8 cellular contexts compared by ENCODE assay signal in genomic region chr11:47565340-47566165, GRCh38. TPM values are rescaled to one million over a fixed set of nuclear protein-coding genes. Genes with fewer than 3 reads are reported as not detected.
A peak's percentile ranks its signal among the peaks of the same experiment; 100 is the strongest.
DNase-seq lines count a peak whose midpoint lies in the region; ATAC-seq and TF ChIP-seq lines count a peak whose summit lies in the region.

Gene PTPMT1, plus strand, starts transcription at chr11:47565599. Its CDS starts 24 bp downstream, at chr11:47565623.

- peak; percentile 77 for ATAC-seq in GM19395 (IDR thresholded peaks at IDR 0.05; ENCODE audit: unreplicated experiment)
- ATAC-seq in HG03521 (IDR thresholded peaks at IDR 0.05; ENCODE audit: unreplicated experiment), result peak; percentile 75
- ATAC-seq in thoracic aorta (ENCODE audit: insufficient number of reproducible peaks, low FRiP score, low read depth), result peak; percentile 70

- H3K9me3 ChIP-seq in CD8-positive, alpha-beta memory T cell (ENCODE audit: low read length), result no peaks in the 10 kb centered on the region
- H3K9me3 ChIP-seq in neural progenitor cell (ENCODE audit: low read depth), result no peaks in the 10 kb centered on the region
- H3K9me3 ChIP-seq in thoracic aorta, result no peaks in the 10 kb centered on the region

- peak within 1 kb of the TSS; percentile 92 for H2AFZ ChIP-seq in neural progenitor cell (replicated peaks)

- H3F3A ChIP-seq in neural progenitor cell (ENCODE audit: low read depth), result peaks cover 5% of the 10 kb centered on the region

- peak within 1 kb of the TSS; percentile 80 for H3K4me3 ChIP-seq in CD8-positive, alpha-beta memory T cell (ENCODE audit: low read length)
- peak within 1 kb of the TSS; percentile 85 to 96 for H3K4me3 ChIP-seq in foreskin fibroblast (ENCODE audit: low read depth in 1 of 2, low read length in 2 of 2)
- H3K4me3 ChIP-seq in neural progenitor cell, result peak within 1 kb of the TSS; percentile 73
- H3K4me3 ChIP-seq in thoracic aorta, result peak within 1 kb of the TSS; percentile 98

- H3K79me2 ChIP-seq in neural progenitor cell (ENCODE audit: low read depth), result peaks cover 30% of the 10 kb centered on the region

- no peaks in the 10 kb centered on the region for H3K27me3 ChIP-seq in CD8-positive, alpha-beta memory T cell (ENCODE audit: insufficient read depth, low read length, poor library complexity, severe bottlenecking)
- H3K27me3 ChIP-seq in neural progenitor cell (no peaks in the 10 kb centered on the region), thoracic aorta (replicated peaks; ENCODE audit: insufficient read depth) (no peaks in the 10 kb centered on the region)

- H4K20me1 ChIP-seq in neural progenitor cell (ENCODE audit: low read depth), result no peaks in the 10 kb centered on the region

- peak within 1 kb of the TSS; percentile 81 to 91 (median 82) for H3K4me3 Mint-ChIP-seq in CD8-positive, alpha-beta memory T cell
- peak within 1 kb of the TSS; percentile 63 for H3K4me3 Mint-ChIP-seq in neural progenitor cell

- POLR2A ChIA-PET in CD8-positive, alpha-beta memory T cell (lab: Charles Lee), result interaction anchor here (0.5 to 2.1 kb wide), 7 partner anchors 11 to 626 kb away, joined by 3 to 19 read pairs (median 4); partner anchors contain the start of genes CELF1, KBTBD4 and NDUFS3

- peak within 1 kb of the TSS; percentile 94 for H3K4me2 ChIP-seq in neural progenitor cell

- CTCF ChIA-PET in CD8-positive, alpha-beta memory T cell (lab: Charles Lee), result interaction anchor here (1.1 to 3.3 kb wide), 3 partner anchors 11 to 14 kb away, joined by 4 to 18 read pairs (median 9); partner anchors contain the start of gene CELF1

- peak within 1 kb of the TSS; percentile 72 to 93 (median 86) for H3K27ac Mint-ChIP-seq in CD8-positive, alpha-beta memory T cell
- H3K27ac Mint-ChIP-seq in neural progenitor cell, result no peak within 1 kb of the TSS

- TF ChIP-seq CTCF in foreskin fibroblast (IDR thresholded peaks at IDR 0.05; ENCODE audit: low read depth, low read length) (no peak), neural progenitor cell (IDR thresholded peaks at IDR 0.05) (no peak), thoracic aorta (IDR thresholded peaks at IDR 0.05) (no peak)

- peak within 1 kb of the TSS; percentile 72 for H3K27ac ChIP-seq in CD8-positive, alpha-beta memory T cell (ENCODE audit: low read depth, low read length)
- no peak within 1 kb of the TSS for H3K27ac ChIP-seq in neural progenitor cell
- H3K27ac ChIP-seq in thoracic aorta, result peak within 1 kb of the TSS; percentile 39 to 67

- DNase-seq in CD8-positive, alpha-beta memory T cell, result peak; percentile 47 to 75 (median 57)
- DNase-seq in RPMI8226 (peak; percentile 61), foreskin fibroblast (peak; percentile 74 to 91), neural progenitor cell (ENCODE audit: low spot score) (peak; percentile 80), thoracic aorta (ENCODE audit: low spot score) (no peak)
- DNase-seq in activated T-helper 9 cell treated with anti-CD3 and anti-CD28 coated beads, Interleukin-2, amount 50 U/mL, for 16 hours (ENCODE audit: low read depth), result peak; percentile 53

- H3K4me1 ChIP-seq in CD8-positive, alpha-beta memory T cell (ENCODE audit: insufficient read depth, low read length), result peaks cover 6% of the 10 kb centered on the region
- H3K4me1 ChIP-seq in neural progenitor cell (no peaks in the 10 kb centered on the region), thoracic aorta (ENCODE audit: control insufficient read depth in 1 of 2, low read depth in 2 of 2) (peaks cover 3 to 25% of the 10 kb centered on the region in 2 donors)

- no peaks in the 10 kb centered on the region for H3K9me3 Mint-ChIP-seq in CD8-positive, alpha-beta memory T cell
- H3K9me3 Mint-ChIP-seq in neural progenitor cell, result no peaks in the 10 kb centered on the region

- H3K4me1 Mint-ChIP-seq in CD8-positive, alpha-beta memory T cell, result peaks cover 14 to 32% (median 22%) of the 10 kb centered on the region in 3 donors
- H3K4me1 Mint-ChIP-seq in neural progenitor cell, result peaks cover 5% of the 10 kb centered on the region

- H3K9ac ChIP-seq in neural progenitor cell, result peak within 1 kb of the TSS; percentile 70

- H3K27me3 Mint-ChIP-seq in CD8-positive, alpha-beta memory T cell, result no peaks in the 10 kb centered on the region
- H3K27me3 Mint-ChIP-seq in neural progenitor cell (ENCODE audit: insufficient read depth, low read depth), result peaks cover 14% of the 10 kb centered on the region

- H3K36me3 Mint-ChIP-seq in CD8-positive, alpha-beta memory T cell, result peaks cover 0 to 12% (median 2%) of the 10 kb centered on the region in 3 donors
- H3K36me3 Mint-ChIP-seq in neural progenitor cell, result peaks cover 4% of the 10 kb centered on the region

- H3K36me3 ChIP-seq in CD8-positive, alpha-beta memory T cell (ENCODE audit: insufficient read depth, low read length), result peaks cover 2% of the 10 kb centered on the region
- H3K36me3 ChIP-seq in neural progenitor cell, result no peaks in the 10 kb centered on the region
- no peaks in the 10 kb centered on the region for H3K36me3 ChIP-seq in thoracic aorta

RNA-seq across cellular contexts. Expression of gene PTPMT1, which starts in this region (rescaled TPM):
- total RNA-seq in CD8-positive, alpha-beta memory T cell, result 10 to 100 TPM; 53.3 to 53.8 TPM
- 71.2 TPM for polyA plus RNA-seq in CD8-positive, alpha-beta memory T cell
- 60.4 and 73.6 TPM in 2 replicates for total RNA-seq in neural progenitor cell (ENCODE audit: low replicate concordance)
- 100 to 1,000 TPM in 1 of 2 donors, 10 to 100 TPM in 1; 69.9 to 112 TPM for total RNA-seq in thoracic aorta
